Comparison of ENCODE assay signal across 29 cellular contexts in the genomic region with DNA sequence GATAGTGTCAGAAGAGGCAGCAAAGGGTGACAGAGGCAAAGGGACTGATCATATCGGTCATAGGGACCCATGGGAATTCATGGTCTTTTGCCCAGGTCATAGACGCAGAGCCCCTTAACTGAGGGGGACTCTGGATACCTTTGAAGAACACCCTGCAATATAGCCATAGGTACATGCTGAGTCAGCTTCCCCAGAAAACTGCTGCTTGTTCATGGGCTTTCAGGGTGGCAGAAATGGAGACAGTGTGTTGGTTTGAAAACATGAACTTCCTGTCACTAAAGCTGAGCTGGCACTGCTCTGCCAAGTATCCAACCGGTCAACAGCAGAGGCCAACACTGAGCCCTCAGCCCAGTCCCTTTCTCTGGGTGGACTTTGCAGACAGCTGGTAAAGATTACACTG.
"Had no signal": no experiment of that assay in that cellular context is flagged by ENCODE, and none has a peak within 500 bp of the region (broad histone marks: within the 10 kb centered on the region; RNA-seq: fewer than 3 reads in every experiment).

No MANE protein-coding gene starts in this region.

- FAIRE-seq: astrocyte had no signal

- H3K36me3 ChIP-seq: brain microvascular endothelial cell, gastrocnemius medialis, heart left ventricle had no signal

- H3K4me1 ChIP-seq: foreskin keratinocyte, gastrocnemius medialis, heart left ventricle had no signal

- H3K27ac ChIP-seq: brain microvascular endothelial cell, coronary artery, dorsolateral prefrontal cortex, foreskin keratinocyte, gastrocnemius medialis, heart left ventricle had no signal

- ATAC-seq: activated naive CD4-positive, alpha-beta T cell treated with anti-CD3 and anti-CD28 coated beads, Interleukin-2, amount 50 U/mL, for 72 hours; activated T-cell treated with anti-CD3 and anti-CD28 coated beads, Interleukin-2, amount 50 U/mL, for 72 hours; esophagus mucosa; foreskin keratinocyte; gastrocnemius medialis; heart left ventricle; WTC11 had no signal

- H3K27me3 ChIP-seq: brain microvascular endothelial cell, dorsolateral prefrontal cortex, foreskin keratinocyte, gastrocnemius medialis, heart left ventricle had no signal

- DNase-seq: activated CD4-positive, alpha-beta memory T cell treated with anti-CD3 and anti-CD28 coated beads, Interleukin-2, amount 10 ng/mL, durations not matched to agents 7 days and 5 days; activated CD4-positive, alpha-beta T cell treated with anti-CD3 and anti-CD28 coated beads for 1 hour; activated CD4-positive, alpha-beta T cell treated with anti-CD3 and anti-CD28 coated beads for 4 hours; activated CD4-positive, alpha-beta T cell treated with anti-CD3 and anti-CD28 coated beads, Interleukin-2, amount 10 ng/mL, durations not matched to agents 7 days and 5 days; activated CD4-positive, alpha-beta T cell treated with anti-CD3 and anti-CD28 coated beads, Interleukin-2, amount 50 U/mL, for 4 hours; activated CD8-positive, alpha-beta memory T cell treated with anti-CD3 and anti-CD28 coated beads, Interleukin-2, amount 50 U/mL, for 48 hours; activated gamma-delta T cell; activated naive CD4-positive, alpha-beta T cell; activated naive CD4-positive, alpha-beta T cell treated with anti-CD3 and anti-CD28 coated beads, Interleukin-2, amount 10 ng/mL, durations not matched to agents 7 days and 5 days; activated naive CD8-positive, alpha-beta T cell treated with anti-CD3 and anti-CD28 coated beads, Interleukin-2, amount 10 ng/mL, durations not matched to agents 7 days and 5 days; activated T-cell treated with anti-CD3 and anti-CD28 coated beads for 4 hours; activated T-cell treated with anti-CD3 and anti-CD28 coated beads, Interleukin-2, amount 50 U/mL, for 24 hours; activated T-cell treated with anti-CD3 and anti-CD28 coated beads, Interleukin-2, amount 50 U/mL, for 72 hours; amniotic stem cell; anterior cingulate cortex; brain microvascular endothelial cell; dorsolateral prefrontal cortex; effector memory CD4-positive, alpha-beta T cell; endodermal cell; gastrocnemius medialis; glutamatergic neuron; heart left ventricle; T-helper 2 cell had no signal

- H3K9me3 ChIP-seq: gastrocnemius medialis had no signal

- H3K4me3 ChIP-seq: coronary artery, dorsolateral prefrontal cortex, gastrocnemius medialis, heart left ventricle had no signal
